In the genomic region with DNA sequence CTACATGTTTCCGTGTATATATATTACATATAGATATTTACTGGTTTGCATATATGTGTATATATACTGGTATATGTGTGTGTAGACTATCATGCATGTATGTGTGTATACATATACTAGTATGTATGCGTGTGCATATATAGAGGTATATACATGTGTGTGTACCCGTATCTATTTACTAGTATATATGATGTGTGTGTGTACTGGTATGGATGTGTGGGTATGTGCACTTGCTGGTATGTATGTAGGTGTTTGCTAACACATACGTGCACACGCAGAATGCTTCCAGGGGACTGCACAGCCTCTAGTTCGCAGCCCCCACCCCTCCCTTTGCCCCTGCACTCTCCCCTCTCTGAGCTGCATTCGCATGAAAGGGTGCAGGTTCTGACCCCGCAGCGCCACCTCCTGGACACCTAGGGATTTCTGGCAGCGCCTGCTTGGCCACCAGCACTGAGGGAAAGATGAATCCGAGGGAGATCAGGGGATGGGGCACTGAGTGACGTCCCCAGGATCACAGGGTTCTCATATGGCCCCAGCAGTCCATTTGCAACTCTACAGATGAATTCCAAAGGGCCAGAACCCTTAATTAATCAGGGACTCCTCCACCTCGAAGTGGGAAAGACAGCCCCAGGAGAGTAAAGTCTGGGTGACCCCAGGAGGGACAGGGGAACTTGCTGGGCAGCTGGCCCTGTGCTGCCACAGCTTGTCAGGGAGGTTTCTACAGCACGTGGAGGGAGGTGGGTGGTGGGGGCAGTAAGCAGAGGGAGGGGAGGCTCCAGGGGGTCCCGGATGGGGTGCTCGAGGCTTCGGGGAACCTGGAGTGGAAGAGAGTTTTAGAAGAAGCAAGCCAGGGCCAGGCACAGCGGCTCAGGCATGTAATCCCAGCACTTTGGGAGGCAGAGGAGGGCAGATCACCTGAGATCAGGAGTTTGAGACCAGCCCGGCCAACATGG, we compare ENCODE assay signal across 8 cellular contexts.
DNase-seq lines count a peak whose midpoint lies in the region; ATAC-seq and TF ChIP-seq lines count a peak whose summit lies in the region.

No MANE protein-coding gene starts in this region.

- H3K4me3 ChIP-seq in epithelial cell of proximal tubule (ENCODE audit: low read depth, low read length): no peak overlapping the region

- DNase-seq in ELF-1 (ENCODE audit: low read depth, low spot score) (peak; percentile 89), NCI-H82 (lab: John Stamatoyannopoulos, UW) (peak; percentile 86), epithelial cell of proximal tubule (ENCODE audit: low read depth) (no peak), mucosa of gallbladder (ENCODE audit: low spot score) (peak; percentile 75)
- DNase-seq in activated CD8-positive, alpha-beta memory T cell treated with anti-CD3 and anti-CD28 coated beads, Interleukin-2, amount 10 ng/mL, durations not matched to agents 7 days and 5 days: peak; percentile 77
- peak in 5 of 6 experiments; percentile 5 to 43 (median 26) for DNase-seq in stimulated activated naive CD4-positive, alpha-beta T cell (lab: John Stamatoyannopoulos, UW)

- H3K9me3 Mint-ChIP-seq in activated CD8-positive, alpha-beta memory T cell treated with anti-CD3 and anti-CD28 coated beads, Interleukin-2, amount 10 ng/mL, durations not matched to agents 7 days and 5 days (ENCODE audit: low read depth): no peaks in the 10 kb centered on the region

- peak; percentile 89 for TF ChIP-seq CTCF in epithelial cell of proximal tubule (conservative IDR thresholded peaks at IDR 0.05; ENCODE audit: low read depth, low read length)

- no peak overlapping the region for H3K4me3 Mint-ChIP-seq in activated CD8-positive, alpha-beta memory T cell treated with anti-CD3 and anti-CD28 coated beads, Interleukin-2, amount 10 ng/mL, durations not matched to agents 7 days and 5 days

- H3K4me1 Mint-ChIP-seq in activated CD8-positive, alpha-beta memory T cell treated with anti-CD3 and anti-CD28 coated beads, Interleukin-2, amount 10 ng/mL, durations not matched to agents 7 days and 5 days: peaks cover 8% of the 10 kb centered on the region

- H3K27me3 Mint-ChIP-seq in activated CD8-positive, alpha-beta memory T cell treated with anti-CD3 and anti-CD28 coated beads, Interleukin-2, amount 10 ng/mL, durations not matched to agents 7 days and 5 days: peaks cover 12% of the 10 kb centered on the region

- CTCF ChIA-PET in activated CD8-positive, alpha-beta memory T cell treated with anti-CD3 and anti-CD28 coated beads, Interleukin-2, amount 10 ng/mL, durations not matched to agents 7 days and 5 days (lab: Charles Lee): interaction anchor here (0.6 to 2.6 kb wide), 7 partner anchors 24 to 349 kb away, joined by 3 to 11 read pairs (median 3); no protein-coding TSS in a partner anchor

- H3K36me3 Mint-ChIP-seq in activated CD8-positive, alpha-beta memory T cell treated with anti-CD3 and anti-CD28 coated beads, Interleukin-2, amount 10 ng/mL, durations not matched to agents 7 days and 5 days: no peaks in the 10 kb centered on the region

- H3K27ac Mint-ChIP-seq in activated CD8-positive, alpha-beta memory T cell treated with anti-CD3 and anti-CD28 coated beads, Interleukin-2, amount 10 ng/mL, durations not matched to agents 7 days and 5 days: no peak overlapping the region

- ATAC-seq in HG03159 (IDR thresholded peaks at IDR 0.05; ENCODE audit: unreplicated experiment): peak; percentile 42
- no peak for ATAC-seq in activated CD8-positive, alpha-beta memory T cell treated with anti-CD3 and anti-CD28 coated beads, Interleukin-2, amount 10 ng/mL, durations not matched to agents 7 days and 5 days
- no peak for ATAC-seq in GM21529 (IDR thresholded peaks at IDR 0.05; ENCODE audit: unreplicated experiment)
